ENCODE assay signal across 22 cellular contexts in genomic region chr20:49034070-49034732, GRCh38.
"Had no signal": no experiment of that assay in that cellular context is flagged by ENCODE, and none has a peak within 500 bp of the region (broad histone marks: within the 10 kb centered on the region; RNA-seq: fewer than 3 reads in every experiment).

No MANE protein-coding gene starts in this region.

- H3K4me1 ChIP-seq: foreskin keratinocyte, parathyroid adenoma had no signal

- H3K27ac ChIP-seq: epithelial cell of prostate, esophagus muscularis mucosa, foreskin keratinocyte, gastroesophageal sphincter, heart left ventricle, left lung, parathyroid adenoma, stomach, thyroid gland had no signal

- H3K4me3 ChIP-seq: esophagus muscularis mucosa, gastroesophageal sphincter, heart left ventricle, left lung, mucosa of descending colon, stomach, thyroid gland had no signal

- DNase-seq: cortex of kidney; effector CD4-positive, alpha-beta T cell; foreskin keratinocyte; heart left ventricle; hippocampal formation; left cardiac atrium; left lung; mesenchymal stem cell; mucosa of descending colon; naive B cell; stimulated activated CD4-positive, alpha-beta T cell treated with anti-CD3 and anti-CD28 coated beads, Interleukin-2, amount 100 ng/mL, for 24 hours; stimulated activated CD4-positive, alpha-beta T cell treated with anti-CD3 and anti-CD28 coated beads, Interleukin-4, amount 100 ng/mL, for 24 hours; stimulated activated naive CD4-positive, alpha-beta T cell treated with Interleukin-2 at 50 U/mL for 16 hours; stomach had no signal

- H3K9me3 ChIP-seq: esophagus muscularis mucosa, gastroesophageal sphincter, heart left ventricle, left lung, mucosa of descending colon, stomach, thyroid gland had no signal

- H3K27me3 ChIP-seq: esophagus muscularis mucosa, foreskin keratinocyte, gastroesophageal sphincter, heart left ventricle, left lung, stomach, thyroid gland had no signal

- ATAC-seq: foreskin keratinocyte; gastroesophageal sphincter; left cardiac atrium; left lung; mucosa of descending colon; natural killer cell treated with Interleukin-12 subunit alpha and Interleukin-12 subunit beta and Interleukin-15 and Interleukin-18, amount 100 ng/mL, for 72 hours; sciatic nerve; stimulated activated effector memory CD8-positive, alpha-beta T cell treated with anti-CD3 and anti-CD28 coated beads, Interleukin-12 subunit alpha, Interleukin-12 subunit beta, amount 100 ng/mL, for 72 hours had no signal
